Comparison of ENCODE assay signal across 1 cellular context in genomic region chr16:15970743-15971434, GRCh38.
TF ChIP-seq lines count a peak whose summit lies in the region.

No MANE protein-coding gene starts in this region.

TF ChIP-seq in IMR-90, 13 proteins besides CTCF, POLR2A, EP300 and RAD21 (continued from another document):
- TF ChIP-seq BHLHE40 (IDR thresholded peaks at IDR 0.05; ENCODE audit: low read depth, low read length) (no peak), NFE2L2 (IDR thresholded peaks at IDR 0.05; ENCODE audit: low read depth, low read length) (no peak), CEBPB (IDR thresholded peaks at IDR 0.05; ENCODE audit: low read depth, low read length) (no peak), MXI1 (IDR thresholded peaks at IDR 0.05; ENCODE audit: borderline replicate concordance, low read depth, low read length) (no peak), CHD1 (IDR thresholded peaks at IDR 0.05; ENCODE audit: low read depth, low read length) (no peak)
